24 cellular contexts compared by ENCODE assay signal in the genomic region with DNA sequence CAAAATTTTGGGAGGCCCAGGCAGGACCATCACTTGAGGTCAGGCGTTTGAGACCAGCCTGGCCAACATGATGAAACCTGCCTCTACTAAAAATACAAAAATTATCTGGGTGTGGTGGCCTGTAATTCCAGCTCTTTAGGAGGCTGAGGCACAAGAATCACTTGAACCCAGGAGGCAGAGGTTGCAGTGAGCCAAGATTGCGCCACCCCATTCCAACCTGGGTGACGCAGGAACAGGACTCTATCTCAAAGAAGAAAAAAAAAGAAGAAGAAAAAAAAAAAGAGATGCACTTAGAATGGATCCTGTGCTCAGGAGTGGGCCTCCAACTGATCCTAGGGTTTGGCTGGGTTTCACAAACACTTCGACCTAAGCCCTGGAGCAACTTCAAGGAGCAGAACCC. TPM values are rescaled to one million over a fixed set of nuclear protein-coding genes. Genes with fewer than 3 reads are reported as not detected.
"Had no signal": no experiment of that assay in that cellular context is flagged by ENCODE, and none has a peak within 500 bp of the region (broad histone marks: within the 10 kb centered on the region; RNA-seq: fewer than 3 reads in every experiment).

No MANE protein-coding gene starts in this region.

- H3K27ac Mint-ChIP-seq: dendritic cell treated with granulocyte-macrophage colony-stimulating factor and Interleukin-4, amounts not matched to agents 40 ng/mL and 50 ng/mL, for 4 days; endodermal cell had no signal

- H3K36me3 ChIP-seq: colonic mucosa, esophagus muscularis mucosa, esophagus squamous epithelium, gastrocnemius medialis, gastroesophageal sphincter, heart left ventricle, heart right ventricle had no signal

- H3K4me1 Mint-ChIP-seq: endodermal cell had no signal

- H3K4me1 ChIP-seq: colonic mucosa, esophagus muscularis mucosa, esophagus squamous epithelium, foreskin keratinocyte, gastrocnemius medialis, gastroesophageal sphincter, heart left ventricle, heart right ventricle had no signal

- H3K4me3 Mint-ChIP-seq: dendritic cell treated with granulocyte-macrophage colony-stimulating factor and Interleukin-4, amounts not matched to agents 40 ng/mL and 50 ng/mL, for 4 days; effector memory CD8-positive, alpha-beta T cell; endodermal cell had no signal

- H3K27ac ChIP-seq: colonic mucosa, coronary artery, dorsolateral prefrontal cortex, epithelial cell of prostate, esophagus muscularis mucosa, esophagus squamous epithelium, foreskin keratinocyte, gastrocnemius medialis, gastroesophageal sphincter, heart left ventricle, heart right ventricle had no signal

- H3K4me3 ChIP-seq: colonic mucosa, coronary artery, dorsolateral prefrontal cortex, esophagus muscularis mucosa, esophagus squamous epithelium, gastrocnemius medialis, gastroesophageal sphincter, heart left ventricle, heart right ventricle had no signal

- ATAC-seq: effector memory CD8-positive, alpha-beta T cell; esophagus mucosa; foreskin keratinocyte; gastrocnemius medialis; gastroesophageal sphincter; heart left ventricle; heart right ventricle had no signal

- H3K27me3 ChIP-seq: colonic mucosa, dorsolateral prefrontal cortex, esophagus muscularis mucosa, esophagus squamous epithelium, foreskin keratinocyte, gastrocnemius medialis, gastroesophageal sphincter, heart left ventricle, heart right ventricle had no signal

- DNase-seq: colonic mucosa; cortex of kidney; dermis blood vessel endothelial cell; dorsolateral prefrontal cortex; effector CD4-positive, alpha-beta T cell; effector CD8-positive, alpha-beta T cell; effector memory CD4-positive, alpha-beta T cell; effector memory CD8-positive, alpha-beta T cell; endodermal cell; esophagus squamous epithelium; foreskin fibroblast; foreskin keratinocyte; foreskin melanocyte; gastrocnemius medialis; glutamatergic neuron; head of caudate nucleus; heart left ventricle; heart right ventricle had no signal

- H3K9me3 Mint-ChIP-seq: dendritic cell treated with granulocyte-macrophage colony-stimulating factor and Interleukin-4, amounts not matched to agents 40 ng/mL and 50 ng/mL, for 4 days; effector memory CD8-positive, alpha-beta T cell; endodermal cell had no signal

- H3K27me3 Mint-ChIP-seq: dendritic cell treated with granulocyte-macrophage colony-stimulating factor and Interleukin-4, amounts not matched to agents 40 ng/mL and 50 ng/mL, for 4 days; effector memory CD8-positive, alpha-beta T cell had no signal

- H3K9me3 ChIP-seq: colonic mucosa, esophagus muscularis mucosa, esophagus squamous epithelium, gastrocnemius medialis, gastroesophageal sphincter, heart left ventricle, heart right ventricle had no signal

RNA-seq across cellular contexts. Expression of gene GLDC, which starts 45.1 kb away (rescaled TPM):
- total RNA-seq: heart right ventricle had no signal
